7 cellular contexts compared by ENCODE assay signal in the genomic region with DNA sequence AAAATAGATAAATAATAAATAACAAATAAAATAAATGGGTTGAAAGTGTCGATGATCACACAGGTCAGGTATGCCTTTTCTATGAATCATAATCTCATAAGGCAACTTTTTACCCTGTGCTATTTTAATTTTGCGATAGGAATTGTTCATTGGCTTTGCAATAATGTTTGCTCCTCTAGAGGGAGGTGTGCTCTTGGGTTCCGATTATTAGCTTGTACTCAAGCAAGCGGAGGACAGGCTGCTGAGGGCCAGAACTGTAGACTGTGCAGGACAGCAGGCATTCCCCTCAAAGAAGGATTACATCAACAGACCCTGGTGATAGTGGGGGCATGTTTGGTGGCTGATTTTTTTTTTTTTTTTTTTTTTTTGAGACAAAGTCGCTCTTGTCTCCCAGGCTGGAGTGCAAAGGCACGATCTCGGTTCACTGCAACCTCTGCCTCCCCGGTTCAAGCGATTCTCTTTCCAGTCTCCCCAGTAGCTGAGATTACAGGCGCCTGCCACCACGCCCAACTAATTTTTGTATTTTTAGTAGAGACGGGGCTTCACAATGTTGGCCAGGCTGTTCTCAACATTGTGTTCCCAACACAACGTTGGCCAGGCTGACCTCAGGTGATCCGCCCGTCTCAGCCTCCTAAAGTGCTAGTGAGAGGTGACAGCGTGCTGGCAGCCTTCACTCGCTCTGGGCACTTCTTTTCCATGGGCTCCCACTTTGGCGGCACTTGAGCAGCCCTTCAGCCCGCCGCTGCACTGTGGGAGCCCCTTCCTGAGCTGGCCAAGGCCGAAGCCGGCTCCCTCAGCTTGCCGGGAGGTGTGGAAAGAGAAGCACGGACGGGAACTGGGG. TPM values are rescaled to one million over a fixed set of nuclear protein-coding genes. Genes with fewer than 3 reads are reported as not detected.
A peak's percentile ranks its signal among the peaks of the same experiment; 100 is the strongest.
DNase-seq lines count a peak whose midpoint lies in the region; ATAC-seq and TF ChIP-seq lines count a peak whose summit lies in the region.

No MANE protein-coding gene starts in this region.

- no peak overlapping the region for H3K27ac Mint-ChIP-seq in glutamatergic neuron (ENCODE audit: unreplicated experiment)
- H3K27ac Mint-ChIP-seq in CD8-positive, alpha-beta T cell, result no peak overlapping the region
- no peak overlapping the region for H3K27ac Mint-ChIP-seq in activated CD8-positive, alpha-beta T cell treated with anti-CD3 and anti-CD28 coated beads, Interleukin-2, amount 10 ng/mL, durations not matched to agents 7 days and 5 days

- H3K9me3 Mint-ChIP-seq in glutamatergic neuron (ENCODE audit: unreplicated experiment), result no peaks in the 10 kb centered on the region
- no peaks in the 10 kb centered on the region for H3K9me3 Mint-ChIP-seq in CD8-positive, alpha-beta T cell
- no peaks in the 10 kb centered on the region for H3K9me3 Mint-ChIP-seq in activated CD8-positive, alpha-beta T cell treated with anti-CD3 and anti-CD28 coated beads, Interleukin-2, amount 10 ng/mL, durations not matched to agents 7 days and 5 days (ENCODE audit: insufficient read depth)

- no peak overlapping the region for H3K27ac ChIP-seq in OCI-LY7 (ENCODE audit: low read depth, low read length, poor library complexity, severe bottlenecking)
- no peak overlapping the region for H3K27ac ChIP-seq in spleen
- H3K27ac ChIP-seq in CD8-positive, alpha-beta T cell (ENCODE audit: low read depth, low read length), result no peak overlapping the region

- H3K4me3 ChIP-seq in OCI-LY7 (ENCODE audit: low read depth, low read length, poor library complexity, severe bottlenecking) (no peak overlapping the region), spleen (no peak overlapping the region)
- H3K4me3 ChIP-seq in CD8-positive, alpha-beta T cell (ENCODE audit: low read depth, low read length), result no peak overlapping the region

- no peak for ATAC-seq in CD8-positive, alpha-beta T cell
- ATAC-seq in GM21529 (IDR thresholded peaks at IDR 0.05; ENCODE audit: unreplicated experiment), result no peak
- no peak for ATAC-seq in activated CD8-positive, alpha-beta T cell treated with anti-CD3 and anti-CD28 coated beads, Interleukin-2, amount 10 ng/mL, durations not matched to agents 7 days and 5 days

- intact Hi-C loops in OCI-LY7 (cut with micrococcal nuclease; ENCODE audit: unreplicated experiment), result no loop called here
- intact Hi-C loops in spleen (cut with DNase I; ENCODE audit: low total_unique reads), result no loop called here
- intact Hi-C loops in CD8-positive, alpha-beta T cell (cut with DNase I, micrococcal nuclease), result no loop called here

- no peaks in the 10 kb centered on the region for H3K79me2 ChIP-seq in OCI-LY7 (ENCODE audit: insufficient read depth, low read depth, low read length)

- POLR2A ChIA-PET in OCI-LY7 (lab: Charles Lee), result no interaction called here
- POLR2A ChIA-PET in CD8-positive, alpha-beta T cell (lab: Charles Lee), result interaction anchor here (0.6 to 0.7 kb wide), 3 partner anchors 9 to 186 kb away, joined by 4 to 5 read pairs (median 4); no protein-coding TSS in a partner anchor
- POLR2A ChIA-PET in activated CD8-positive, alpha-beta T cell treated with anti-CD3 and anti-CD28 coated beads, Interleukin-2, amount 10 ng/mL, durations not matched to agents 7 days and 5 days (lab: Charles Lee), result no interaction called here

- no TSS peak for BruUV-seq in OCI-LY7 (replicated peaks; lab: Mats Ljungman, UMichigan)

- peak; percentile 45; the same call in 1 of the 2 replicates for TF ChIP-seq CTCF in OCI-LY7 (conservative IDR thresholded peaks at IDR 0.05; ENCODE audit: low read length)
- peak; percentile 14 for TF ChIP-seq CTCF in glutamatergic neuron (IDR thresholded peaks at IDR 0.05; ENCODE audit: partially characterized antibody, unreplicated experiment)
- TF ChIP-seq CTCF in spleen (IDR thresholded peaks at IDR 0.05 in 8 of 11, conservative IDR thresholded peaks at IDR 0.05 in 3 of 11), result peak in 9 of 11 experiments; percentile 7 to 43 (median 31)
- no peak for TF ChIP-seq CTCF in CD8-positive, alpha-beta T cell (IDR thresholded peaks at IDR 0.05)

- H3K27me3 Mint-ChIP-seq in glutamatergic neuron (ENCODE audit: unreplicated experiment), result no peaks in the 10 kb centered on the region
- H3K27me3 Mint-ChIP-seq in CD8-positive, alpha-beta T cell (ENCODE audit: low read depth), result no peaks in the 10 kb centered on the region
- H3K27me3 Mint-ChIP-seq in activated CD8-positive, alpha-beta T cell treated with anti-CD3 and anti-CD28 coated beads, Interleukin-2, amount 10 ng/mL, durations not matched to agents 7 days and 5 days (ENCODE audit: low read depth), result no peaks in the 10 kb centered on the region

- H3K4me3 Mint-ChIP-seq in glutamatergic neuron (ENCODE audit: unreplicated experiment), result no peak overlapping the region
- no peak overlapping the region for H3K4me3 Mint-ChIP-seq in CD8-positive, alpha-beta T cell
- no peak overlapping the region for H3K4me3 Mint-ChIP-seq in activated CD8-positive, alpha-beta T cell treated with anti-CD3 and anti-CD28 coated beads, Interleukin-2, amount 10 ng/mL, durations not matched to agents 7 days and 5 days

- H3K4me2 ChIP-seq in OCI-LY7 (ENCODE audit: low read length), result no peak overlapping the region

- H3K9me3 ChIP-seq in OCI-LY7 (ENCODE audit: low read length) (no peaks in the 10 kb centered on the region), spleen (no peaks in the 10 kb centered on the region)
- H3K9me3 ChIP-seq in CD8-positive, alpha-beta T cell (ENCODE audit: low read length), result no peaks in the 10 kb centered on the region

- CTCF ChIA-PET in OCI-LY7 (lab: Charles Lee; ENCODE audit: unreplicated experiment), result no interaction called here
- CTCF ChIA-PET in CD8-positive, alpha-beta T cell (lab: Charles Lee), result no interaction called here
- CTCF ChIA-PET in activated CD8-positive, alpha-beta T cell treated with anti-CD3 and anti-CD28 coated beads, Interleukin-2, amount 10 ng/mL, durations not matched to agents 7 days and 5 days (lab: Charles Lee), result interaction anchor here (0.9 kb wide), 1 partner anchor 12 kb away, joined by 3 read pairs; no protein-coding TSS in a partner anchor

- H3K9me2 ChIP-seq in OCI-LY7 (ENCODE audit: insufficient read depth, low read length), result no peaks in the 10 kb centered on the region

- H3K36me3 Mint-ChIP-seq in glutamatergic neuron (ENCODE audit: unreplicated experiment), result no peaks in the 10 kb centered on the region
- H3K36me3 Mint-ChIP-seq in CD8-positive, alpha-beta T cell, result peaks cover 9% of the 10 kb centered on the region
- no peaks in the 10 kb centered on the region for H3K36me3 Mint-ChIP-seq in activated CD8-positive, alpha-beta T cell treated with anti-CD3 and anti-CD28 coated beads, Interleukin-2, amount 10 ng/mL, durations not matched to agents 7 days and 5 days (ENCODE audit: low read depth)

- DNase-seq in HCEC 1CT (peak; percentile 6), OCI-LY7 (ENCODE audit: low spot score) (peak; percentile 5), glutamatergic neuron (no peak), spleen (no peak)
- DNase-seq in CD8-positive, alpha-beta T cell, result no peak
- no peak for DNase-seq in activated CD8-positive, alpha-beta T cell treated with anti-CD3 and anti-CD28 coated beads, Interleukin-2, amount 10 ng/mL, durations not matched to agents 7 days and 5 days

- H4K20me1 ChIP-seq in OCI-LY7 (ENCODE audit: insufficient read depth, low read length), result no peaks in the 10 kb centered on the region; the same call in 1 of the 2 replicates

- WGBS in spleen, 5 donors, result 85 to 93% (median 90%) methylated on average over 15 to 25 of the region's 25 CpGs

- H3K27me3 ChIP-seq in spleen (replicated peaks in 1 of 7), result peaks cover 0 to 3% (median 0%) of the 10 kb centered on the region in 7 donors
- no peaks in the 10 kb centered on the region for H3K27me3 ChIP-seq in CD8-positive, alpha-beta T cell (ENCODE audit: insufficient read depth, low read length)

- no peaks in the 10 kb centered on the region for H3K4me1 Mint-ChIP-seq in glutamatergic neuron (ENCODE audit: low read depth, unreplicated experiment)
- no peaks in the 10 kb centered on the region for H3K4me1 Mint-ChIP-seq in CD8-positive, alpha-beta T cell (ENCODE audit: low read depth)
- no peaks in the 10 kb centered on the region for H3K4me1 Mint-ChIP-seq in activated CD8-positive, alpha-beta T cell treated with anti-CD3 and anti-CD28 coated beads, Interleukin-2, amount 10 ng/mL, durations not matched to agents 7 days and 5 days (ENCODE audit: low read depth)

- H3K4me1 ChIP-seq in OCI-LY7 (ENCODE audit: insufficient read depth, low read length, poor library complexity, severe bottlenecking) (no peaks in the 10 kb centered on the region), spleen (no peaks in the 10 kb centered on the region)
- no peaks in the 10 kb centered on the region for H3K4me1 ChIP-seq in CD8-positive, alpha-beta T cell (ENCODE audit: insufficient read depth, low read length)

- peaks cover 3% of the 10 kb centered on the region; the same call in 1 of the 2 replicates for H3K36me3 ChIP-seq in OCI-LY7 (ENCODE audit: insufficient read depth, low read length)
- H3K36me3 ChIP-seq in spleen, result peaks cover 0 to 8% (median 0%) of the 10 kb centered on the region in 6 donors
- H3K36me3 ChIP-seq in CD8-positive, alpha-beta T cell (ENCODE audit: insufficient read depth, low read length), result no peaks in the 10 kb centered on the region

- no peak overlapping the region for H2AFZ ChIP-seq in OCI-LY7 (ENCODE audit: low read length)

- TF ChIP-seq POLR2A in spleen (IDR thresholded peaks at IDR 0.05), result no peak

RNA-seq across cellular contexts. Expression of a gene that starts 35.6 kb away (rescaled TPM):
- 55.0 and 85.0 TPM in 2 replicates for total RNA-seq in OCI-LY7 (2014; rRNA removed; shearing (Covaris generic))
- total RNA-seq in OCI-LY7 (2022), result 35.2 and 43.6 TPM in 2 replicates
- total RNA-seq in glutamatergic neuron (ENCODE audit: unreplicated experiment), result 24.9 TPM
- 10 to 100 TPM; 15.8 to 26.6 (median 20.7) TPM for total RNA-seq in spleen
- polyA plus RNA-seq in spleen, result 10 to 100 TPM; 12.7 to 16.6 (median 13.0) TPM
- total RNA-seq in CD8-positive, alpha-beta T cell, result 10 to 100 TPM; 47.3 to 56.3 TPM
- 10 to 100 TPM; 35.8 to 37.0 TPM for total RNA-seq in activated CD8-positive, alpha-beta T cell treated with anti-CD3 and anti-CD28 coated beads, Interleukin-2, amount 10 ng/mL, durations not matched to agents 7 days and 5 days

RNA-seq across cellular contexts. Expression of a gene that starts 35.6 kb away (rescaled TPM):
- total RNA-seq in OCI-LY7 (2014; rRNA removed; shearing (Covaris generic)), result 0.44 and 1.1 TPM in 2 replicates
- total RNA-seq in OCI-LY7 (2022) (0.27 and 0.55 TPM in 2 replicates), glutamatergic neuron (ENCODE audit: unreplicated experiment) (not detected), spleen (not detected)
- polyA plus RNA-seq in spleen, result not detected
- under 1 TPM; 0.33 to 0.49 TPM for total RNA-seq in CD8-positive, alpha-beta T cell
- total RNA-seq in activated CD8-positive, alpha-beta T cell treated with anti-CD3 and anti-CD28 coated beads, Interleukin-2, amount 10 ng/mL, durations not matched to agents 7 days and 5 days, result under 1 TPM; 0.16 to 0.18 TPM

Comparison
In these comparisons a context has a peak if more than half of its experiments do, and no peak if none do; other contexts are left out.
1. DNase-seq: peak in HCEC 1CT (single experiment) and OCI-LY7 (single experiment); none in glutamatergic neuron (single experiment), spleen (single experiment), CD8-positive, alpha-beta T cell (0 of 7) and activated CD8-positive, alpha-beta T cell treated with anti-CD3 and anti-CD28 coated beads, Interleukin-2, amount 10 ng/mL, durations not matched to agents 7 days and 5 days (single experiment).